8 cellular contexts compared by ENCODE assay signal in the genomic region with DNA sequence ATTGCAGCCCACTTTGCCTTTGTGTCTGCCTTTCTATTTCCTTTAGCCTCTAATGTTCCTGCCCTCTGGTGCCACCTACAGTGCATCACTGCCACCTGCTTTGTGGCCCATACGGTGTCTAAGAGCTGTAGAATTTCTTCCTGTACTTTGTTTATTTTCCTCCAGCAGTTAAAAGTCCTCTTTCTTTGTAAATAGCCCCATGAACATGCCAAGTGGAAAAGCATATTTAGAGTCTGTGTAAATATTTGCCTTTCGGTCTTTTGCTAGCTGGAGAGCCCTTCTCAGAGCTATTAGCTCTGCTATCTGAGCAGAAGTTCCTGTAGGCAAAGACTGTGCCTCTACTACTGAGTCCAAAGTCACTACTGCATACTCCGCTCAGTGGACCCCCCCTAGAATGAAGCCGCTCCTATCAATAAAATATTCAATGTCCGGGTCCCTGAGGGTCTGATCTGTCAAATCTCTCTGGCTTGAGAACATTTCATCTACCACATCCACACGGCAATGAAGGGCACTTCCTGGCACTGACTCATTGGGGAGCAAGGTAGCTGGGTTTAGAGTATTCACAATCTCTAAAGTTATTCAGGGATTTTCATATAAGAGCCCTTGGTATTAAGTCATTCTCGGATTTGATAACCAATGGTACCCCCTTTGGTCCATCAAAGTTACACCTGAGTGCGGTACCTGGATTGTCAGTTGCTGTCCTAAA. TPM values are rescaled to one million over a fixed set of nuclear protein-coding genes. Genes with fewer than 3 reads are reported as not detected.
DNase-seq lines count a peak whose midpoint lies in the region; ATAC-seq and TF ChIP-seq lines count a peak whose summit lies in the region.

No MANE protein-coding gene starts in this region.

- intact Hi-C loops in right cardiac atrium (cut with DNase I) (no loop called here), left cardiac atrium (cut with DNase I) (no loop called here)

- TF ChIP-seq CTCF in foreskin keratinocyte (conservative IDR thresholded peaks at IDR 0.05) (peak; percentile 78), mesothelial cell of epicardium (IDR thresholded peaks at IDR 0.05; ENCODE audit: unreplicated experiment) (no peak)

- WGBS in right cardiac atrium, result 70% methylated on average over 8 of the region's 8 CpGs

- H3K27me3 Mint-ChIP-seq in mesothelial cell of epicardium (ENCODE audit: low read depth), result no peaks in the 10 kb centered on the region

- no peaks in the 10 kb centered on the region for H3K4me1 ChIP-seq in right cardiac atrium (ENCODE audit: control insufficient read depth, insufficient read depth, low read length)
- H3K4me1 ChIP-seq in foreskin keratinocyte, result no peaks in the 10 kb centered on the region

- ATAC-seq in right cardiac atrium, result peak; percentile 50 to 62
- no peak for ATAC-seq in left cardiac atrium
- peak; percentile 97 for ATAC-seq in HG02759 (IDR thresholded peaks at IDR 0.05; ENCODE audit: unreplicated experiment)
- ATAC-seq in foreskin keratinocyte, result peak; percentile 89

- H3K9me3 ChIP-seq in right cardiac atrium (ENCODE audit: control insufficient read depth, low read length), result no peaks in the 10 kb centered on the region

- H3K4me3 Mint-ChIP-seq in mesothelial cell of epicardium, result no peak overlapping the region

- no peak overlapping the region for H3K27ac Mint-ChIP-seq in mesothelial cell of epicardium

- no peak overlapping the region for H3K4me3 ChIP-seq in right cardiac atrium (ENCODE audit: low read length)

- H3K27ac ChIP-seq in right cardiac atrium (ENCODE audit: low read length) (no peak overlapping the region), foreskin keratinocyte (no peak overlapping the region)

- H3K9me3 Mint-ChIP-seq in mesothelial cell of epicardium, result no peaks in the 10 kb centered on the region

- no peaks in the 10 kb centered on the region for H3K27me3 ChIP-seq in right cardiac atrium (ENCODE audit: control insufficient read depth, insufficient read depth)
- H3K27me3 ChIP-seq in foreskin keratinocyte, result no peaks in the 10 kb centered on the region

- peak in 1 of 3 donors; percentile 37 for DNase-seq in right cardiac atrium
- DNase-seq in left cardiac atrium, result no peak
- peak; percentile 67 for DNase-seq in NCI-H1105 treated with DMSO at 0.1 percent for 48 hours (lab: John Stamatoyannopoulos, UW)
- peak; percentile 56 for DNase-seq in activated CD4-positive, alpha-beta T cell treated with anti-CD3 and anti-CD28 coated beads for 48 hours
- DNase-seq in foreskin keratinocyte, result peak in 1 of 2 donors; percentile 17
- DNase-seq in stimulated activated CD4-positive, alpha-beta T cell treated with anti-CD3 and anti-CD28 coated beads, TNF-alpha, amount 100 ng/mL, for 1 hour (ENCODE audit: low read depth in 3 of 3, low spot score in 1 of 3), result peak in 2 of 3 donors; percentile 7 to 30
- no peak for DNase-seq in mesothelial cell of epicardium (ENCODE audit: low spot score in 2 of 2, unreplicated experiment in 2 of 2)

- H3K36me3 Mint-ChIP-seq in mesothelial cell of epicardium, result no peaks in the 10 kb centered on the region

- peaks cover 5% of the 10 kb centered on the region for H3K4me1 Mint-ChIP-seq in mesothelial cell of epicardium

RNA-seq across cellular contexts. Expression of gene SULT1E1, which starts 36.3 kb away (rescaled TPM):
- total RNA-seq in right cardiac atrium (not detected), left cardiac atrium (not detected), foreskin keratinocyte (0.81 and 3.7 TPM in 2 replicates), mesothelial cell of epicardium (118 to 122 TPM (median 121 TPM) in 3 replicates)
- polyA plus RNA-seq in right cardiac atrium (0.11 TPM), foreskin keratinocyte (0.65 and 2.5 TPM in 2 replicates)

Comparison
In these comparisons a context has a peak if more than half of its experiments do, and no peak if none do; other contexts are left out.
1. ATAC-seq: peak in right cardiac atrium (2 of 2), HG02759 (single experiment) and foreskin keratinocyte (single experiment); none in left cardiac atrium (0 of 2).
2. DNase-seq: peak in NCI-H1105 treated with DMSO at 0.1 percent for 48 hours (single experiment), activated CD4-positive, alpha-beta T cell treated with anti-CD3 and anti-CD28 coated beads for 48 hours (single experiment) and stimulated activated CD4-positive, alpha-beta T cell treated with anti-CD3 and anti-CD28 coated beads, TNF-alpha, amount 100 ng/mL, for 1 hour (2 of 3); none in left cardiac atrium (single experiment) and mesothelial cell of epicardium (0 of 2).
3. RNA of gene SULT1E1, which starts 36.3 kb away (total RNA-seq): 118 to 122 TPM in mesothelial cell of epicardium; 0.81 to 3.7 TPM in foreskin keratinocyte, not detected in left cardiac atrium and not detected in right cardiac atrium; every median in the first group is over 10 times any median in the second.